Comparison of ENCODE assay signal across 8 cellular contexts in the genomic region with DNA sequence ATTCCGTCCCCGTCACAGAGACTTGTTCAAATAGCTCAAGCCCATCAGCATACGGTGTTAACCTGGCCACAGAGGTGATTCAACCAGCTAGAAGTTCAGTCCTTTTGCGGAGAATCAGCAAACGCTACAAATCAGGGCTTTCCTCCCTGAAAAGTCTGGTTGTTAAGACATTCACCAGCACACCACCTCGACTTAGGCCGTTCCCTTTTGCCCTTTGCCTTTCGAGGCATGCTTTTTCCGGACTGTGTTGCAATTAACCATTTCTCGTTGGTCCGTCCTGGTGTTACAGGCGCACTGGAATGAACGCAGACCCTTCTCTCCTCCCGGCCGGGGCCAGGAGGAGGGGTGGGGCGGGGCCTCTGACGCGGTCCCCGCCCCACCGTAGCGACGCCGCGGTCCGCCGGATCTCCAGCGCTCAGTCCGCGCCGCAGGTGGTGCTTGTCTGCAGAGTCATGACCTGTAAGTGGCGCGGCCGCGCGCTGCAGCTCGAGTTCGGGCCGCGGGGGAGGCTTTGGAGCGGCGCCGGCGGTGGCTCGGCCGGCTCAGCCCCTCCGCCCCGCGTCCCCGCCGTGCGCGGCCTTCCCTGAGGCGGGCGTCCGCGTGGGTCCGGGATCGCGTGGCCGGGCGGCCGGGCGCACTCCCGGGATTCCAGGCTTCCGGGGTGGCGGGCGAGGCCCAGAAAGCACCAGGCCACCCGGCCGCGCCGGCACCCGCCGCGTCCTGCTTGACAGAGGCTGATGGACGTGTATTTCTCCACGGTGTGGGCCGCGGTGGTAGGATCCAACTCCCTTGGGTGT. TPM values are rescaled to one million over a fixed set of nuclear protein-coding genes. Genes with fewer than 3 reads are reported as not detected.
DNase-seq lines count a peak whose midpoint lies in the region; ATAC-seq and TF ChIP-seq lines count a peak whose summit lies in the region.

A gene with protein sequence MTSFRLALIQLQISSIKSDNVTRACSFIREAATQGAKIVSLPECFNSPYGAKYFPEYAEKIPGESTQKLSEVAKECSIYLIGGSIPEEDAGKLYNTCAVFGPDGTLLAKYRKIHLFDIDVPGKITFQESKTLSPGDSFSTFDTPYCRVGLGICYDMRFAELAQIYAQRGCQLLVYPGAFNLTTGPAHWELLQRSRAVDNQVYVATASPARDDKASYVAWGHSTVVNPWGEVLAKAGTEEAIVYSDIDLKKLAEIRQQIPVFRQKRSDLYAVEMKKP (plus strand): TSS at position 418 of the 797 bp plus-strand sequence. CDS start 35 bp downstream, at position 453.

- under 1% methylated on average over 78 of the region's 78 CpGs for WGBS in HUES64

- no peak for TF ChIP-seq CTCF in PC-9 (conservative IDR thresholded peaks at IDR 0.05)

- H3K27me3 ChIP-seq in HUES64 (ENCODE audit: insufficient read depth, low read length), result peaks cover 5% of the 10 kb centered on the region; the same call in 1 of the 2 replicates
- no peaks in the 10 kb centered on the region for H3K27me3 ChIP-seq in PC-9 (ENCODE audit: insufficient read depth, low read depth)
- no peaks in the 10 kb centered on the region for H3K27me3 ChIP-seq in mucosa of rectum (ENCODE audit: control insufficient read depth in 2 of 2, insufficient read depth in 2 of 2, low read length in 2 of 2)

- peak within 1 kb of the TSS; percentile 58 for H3K4me3 ChIP-seq in HUES64 (ENCODE audit: low read length)
- H3K4me3 ChIP-seq in PC-9, result peak within 1 kb of the TSS; percentile 68
- peak within 1 kb of the TSS; percentile 78 to 86 for H3K4me3 ChIP-seq in mucosa of rectum (ENCODE audit: low read length in 2 of 2)

- H3K9me2 ChIP-seq in PC-9 (ENCODE audit: insufficient read depth), result no peaks in the 10 kb centered on the region

- peaks cover 4% of the 10 kb centered on the region for H3K36me3 ChIP-seq in HUES64 (ENCODE audit: insufficient read depth, low read length)
- H3K36me3 ChIP-seq in PC-9 (ENCODE audit: low read depth), result peaks cover 10% of the 10 kb centered on the region; the same call in 1 of the 2 replicates
- H3K36me3 ChIP-seq in mucosa of rectum (ENCODE audit: control insufficient read depth in 2 of 2, insufficient read depth in 2 of 2, low read length in 2 of 2), result peaks cover 0 to 7% of the 10 kb centered on the region in 2 donors

- H3K9me3 ChIP-seq in HUES64 (ENCODE audit: insufficient read depth, low read depth, low read length) (no peaks in the 10 kb centered on the region), PC-9 (ENCODE audit: insufficient read depth, low read depth) (no peaks in the 10 kb centered on the region), mucosa of rectum (ENCODE audit: control insufficient read depth in 2 of 2, low read length in 2 of 2) (no peaks in the 10 kb centered on the region)

- peak within 1 kb of the TSS; percentile 78 for H3K4me2 ChIP-seq in PC-9

- peak; percentile 98 for ATAC-seq in GM21515 (IDR thresholded peaks at IDR 0.05; ENCODE audit: unreplicated experiment)

- peaks cover 13% of the 10 kb centered on the region for H3K79me2 ChIP-seq in PC-9 (ENCODE audit: low read depth)

- H4K20me1 ChIP-seq in PC-9 (ENCODE audit: insufficient read depth), result no peaks in the 10 kb centered on the region

- H3K9ac ChIP-seq in HUES64 (ENCODE audit: low read depth, low read length), result peak within 1 kb of the TSS; percentile 87
- peak within 1 kb of the TSS; percentile 74 to 80 for H3K9ac ChIP-seq in mucosa of rectum (ENCODE audit: low read depth in 1 of 2, low read length in 2 of 2)

- H3K27ac ChIP-seq in HUES64 (ENCODE audit: low read depth, low read length) (0 out of 2 replicates have a peak within 1 kb of the TSS, but pooled peaks have one; percentile 19), PC-9 (peak within 1 kb of the TSS; percentile 36), mucosa of rectum (ENCODE audit: low read depth in 2 of 2, low read length in 2 of 2) (peak within 1 kb of the TSS; percentile 46 to 62)

- POLR2A ChIA-PET in PC-9 (lab: Charles Lee; ENCODE audit: unreplicated experiment), result interaction anchor here (0.6 to 1.0 kb wide), 5 partner anchors 8 to 395 kb away, joined by 3 to 8 read pairs (median 5); no protein-coding TSS in a partner anchor

- CTCF ChIA-PET in PC-9 (lab: Charles Lee), result interaction anchor here (0.6 to 0.7 kb wide), 3 partner anchors 17 to 979 kb away, joined by 3 to 4 read pairs (median 4); no protein-coding TSS in a partner anchor

- BruUV-seq in PC-9 (replicated peaks; lab: Mats Ljungman, UMichigan), result no TSS peak

- H3F3A ChIP-seq in PC-9 (ENCODE audit: insufficient read depth, low read depth), result no peaks in the 10 kb centered on the region

- H2AFZ ChIP-seq in PC-9, result peak within 1 kb of the TSS; percentile 94

- peak; percentile 58 for TF ChIP-seq POLR2A in erythroblast (IDR thresholded peaks at IDR 0.05; ENCODE audit: low read length)

- intact Hi-C loops in PC-9 (cut with micrococcal nuclease; ENCODE audit: unreplicated experiment), result loop anchor here (2.0 kb wide), 1 partner anchor 66 kb away; a partner anchor contains a TSS

- H3K4me1 ChIP-seq in HUES64 (ENCODE audit: insufficient read depth, low read length) (peaks cover 9% of the 10 kb centered on the region), PC-9 (replicated peaks; ENCODE audit: insufficient read depth) (peaks cover 12% of the 10 kb centered on the region; the same call in 1 of the 2 replicates), mucosa of rectum (ENCODE audit: control insufficient read depth in 2 of 2, insufficient read depth in 2 of 2, low read length in 2 of 2) (peaks cover 7 to 9% of the 10 kb centered on the region in 2 donors)

- DNase-seq in DMS114 treated with DMSO at 0.1 percent for 48 hours (lab: John Stamatoyannopoulos, UW; ENCODE audit: unreplicated experiment), result peak; percentile 45
- peak; percentile 81 to 87 for DNase-seq in PC-9
- peak; percentile 80 for DNase-seq in activated T-cell treated with anti-CD3 and anti-CD28 coated beads, Interleukin-2, amount 50 U/mL, for 1 hour
- DNase-seq in erythroblast (lab: John Stamatoyannopoulos, UW), result peak; percentile 88 to 89
- peak; percentile 87 for DNase-seq in stimulated activated CD8-positive, alpha-beta memory T cell treated with anti-CD3 and anti-CD28 coated beads, Interleukin-4, amount 100 ng/mL, for 48 hours

RNA-seq across cellular contexts. Expression of the gene that starts here (rescaled TPM):
- 22.9 TPM for polyA plus RNA-seq in HUES64 (2013, experiment 1 of 2)
- polyA plus RNA-seq in HUES64 (2013, experiment 2 of 2), result 23.3 TPM
- 91.0 and 115 TPM in 2 replicates for total RNA-seq in PC-9 (2021)

Comparison
In these comparisons a context has a peak if more than half of its experiments do, and no peak if none do; other contexts are left out.
1. Peak in every context shown above with its lines: DNase-seq, ATAC-seq, H3K4me3 ChIP-seq and H3K27ac ChIP-seq.